Comparison of ENCODE assay signal across 8 cellular contexts in the genomic region with DNA sequence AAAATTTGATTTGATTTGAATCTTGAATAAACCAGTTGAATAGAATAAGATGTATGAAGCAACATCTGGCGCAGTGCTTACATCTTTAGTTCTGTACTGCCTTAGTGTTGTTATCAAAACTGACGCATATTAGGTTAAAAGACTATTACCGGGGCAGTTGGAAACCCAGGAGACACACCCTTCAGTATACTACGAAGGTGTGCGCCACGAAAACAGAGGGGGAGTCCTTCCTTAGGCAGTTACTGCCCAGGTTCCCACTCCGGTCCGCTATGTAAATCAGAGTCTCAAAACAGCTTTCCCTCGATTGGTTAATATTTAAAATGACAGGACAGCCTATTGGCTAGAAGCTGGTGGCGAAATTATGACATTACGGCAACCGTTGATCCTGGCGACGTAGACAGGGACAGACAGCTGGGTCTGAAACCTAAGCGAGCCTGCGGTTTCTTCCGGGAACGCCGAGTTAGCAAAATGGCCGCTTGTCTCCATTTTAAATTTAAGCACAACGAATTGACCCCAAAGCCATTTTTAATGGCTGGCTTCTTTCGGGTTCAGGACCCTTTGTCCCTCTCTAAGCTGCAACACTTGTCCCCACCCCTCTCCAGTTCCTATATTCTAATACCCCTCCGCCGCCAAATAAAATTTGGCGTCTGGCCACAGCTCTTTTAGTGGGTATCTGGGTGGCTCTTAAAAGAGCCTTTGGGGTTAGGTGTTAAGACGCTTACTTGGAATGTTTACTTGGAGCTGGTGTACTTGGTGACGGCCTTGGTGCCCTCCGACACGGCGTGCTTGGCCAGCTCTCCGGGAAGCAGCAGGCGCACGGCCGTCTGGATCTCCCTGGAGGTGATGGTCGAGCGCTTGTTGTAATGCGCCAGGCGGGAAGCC. TPM values are rescaled to one million over a fixed set of nuclear protein-coding genes. Genes with fewer than 3 reads are reported as not detected.
A peak's percentile ranks its signal among the peaks of the same experiment; 100 is the strongest.
DNase-seq lines count a peak whose midpoint lies in the region; ATAC-seq lines count a peak whose summit lies in the region.

No MANE protein-coding gene starts in this region.

- peak; percentile 93 for DNase-seq in COLO668 (lab: John Stamatoyannopoulos, UW; ENCODE audit: unreplicated experiment)
- peak; percentile 99 for DNase-seq in HT1080 (ENCODE audit: low read depth)
- peak; percentile 91 to 98 for DNase-seq in NOMO-1 (lab: John Stamatoyannopoulos, UW; ENCODE audit: unreplicated experiment in 2 of 2)
- peak; percentile 67 to 88 (median 70) for DNase-seq in activated CD8-positive, alpha-beta memory T cell treated with anti-CD3 and anti-CD28 coated beads for 48 hours (ENCODE audit: low read depth in 2 of 3, low spot score in 2 of 3)
- peak; percentile 78 to 86 (median 79) for DNase-seq in effector memory CD8-positive, alpha-beta T cell
- DNase-seq in medulla oblongata (ENCODE audit: extremely low spot score) = peak; percentile 98
- DNase-seq in stimulated activated CD4-positive, alpha-beta T cell treated with anti-CD3 and anti-CD28 coated beads, TNF-alpha, amount 100 ng/mL, for 48 hours (ENCODE audit: low read depth in 3 of 3) = peak; percentile 90 to 95 (median 90)

- peak overlapping the region; percentile 91 to 97 for H3K4me3 Mint-ChIP-seq in effector memory CD8-positive, alpha-beta T cell

- peaks cover 57% of the 10 kb centered on the region for H3K36me3 Mint-ChIP-seq in effector memory CD8-positive, alpha-beta T cell (ENCODE audit: insufficient read depth)

- peak; percentile 46 for ATAC-seq in GM21360 (IDR thresholded peaks at IDR 0.05; ENCODE audit: unreplicated experiment)
- ATAC-seq in effector memory CD8-positive, alpha-beta T cell (replicated peaks) = peak; percentile 59

- H3K4me1 Mint-ChIP-seq in effector memory CD8-positive, alpha-beta T cell (ENCODE audit: low read depth in 2 of 2) = peaks cover 34 to 36% of the 10 kb centered on the region in 2 donors

- no peaks in the 10 kb centered on the region for H3K9me3 Mint-ChIP-seq in effector memory CD8-positive, alpha-beta T cell

- no peaks in the 10 kb centered on the region for H3K27me3 Mint-ChIP-seq in effector memory CD8-positive, alpha-beta T cell

- H3K27ac Mint-ChIP-seq in effector memory CD8-positive, alpha-beta T cell = peak overlapping the region; percentile 100

RNA-seq across cellular contexts. Expression of gene HFE, which starts 35.8 kb away (rescaled TPM):
- 3.4 and 3.8 TPM in 2 replicates for total RNA-seq in HT1080 (2014; rRNA removed; shearing (Covaris generic))
- 4.6 and 6.9 TPM in 2 replicates for polyA plus RNA-seq in HT1080 (2015; cell fraction: cytosol; rRNA removed)
- polyA plus RNA-seq in HT1080 (2015; cell fraction: nucleus; rRNA removed) = 9.1 and 9.7 TPM in 2 replicates

Comparison
In these comparisons a context has a peak if more than half of its experiments do, and no peak if none do; other contexts are left out.
1. Peak in every context shown above with its lines: DNase-seq and ATAC-seq.